ENCODE assay signal across 8 cellular contexts in genomic region chr1:43453442-43454269, GRCh38. TPM values are rescaled to one million over a fixed set of nuclear protein-coding genes. Genes with fewer than 3 reads are reported as not detected.
DNase-seq lines count a peak whose midpoint lies in the region; ATAC-seq, FAIRE-seq and TF ChIP-seq lines count a peak whose summit lies in the region.

Gene HYI (minus strand): TSS chr1:43453931. CDS start chr1:43453793, 138 bp downstream.

- WGBS in pancreas, 2 donors: 1% methylated on average over 63 to 87 of the region's 87 CpGs
- 1 to 2% methylated on average over 30 to 33 of the region's 87 CpGs for WGBS in thyroid gland, 2 donors

- H3K27ac ChIP-seq in cardiac muscle cell: peak within 1 kb of the TSS; percentile 91
- H3K27ac ChIP-seq in pancreas: peak within 1 kb of the TSS; percentile 85 to 91 (median 90)
- H3K27ac ChIP-seq in thyroid gland: peak within 1 kb of the TSS; percentile 90 to 97 (median 97)

- H3K27me3 ChIP-seq in MG63 (peaks cover 11% of the 10 kb centered on the region), adipocyte (replicated peaks; ENCODE audit: control insufficient read depth, insufficient read depth, low read length) (no peaks in the 10 kb centered on the region), cardiac muscle cell (no peaks in the 10 kb centered on the region), pancreas (no peaks in the 10 kb centered on the region), thyroid gland (no peaks in the 10 kb centered on the region)

- H3K36me3 ChIP-seq in MG63: peaks cover 15% of the 10 kb centered on the region
- peaks cover 33% of the 10 kb centered on the region for H3K36me3 ChIP-seq in adipocyte (ENCODE audit: control insufficient read depth, insufficient read depth, low read length, severe bottlenecking)
- peaks cover 12% of the 10 kb centered on the region for H3K36me3 ChIP-seq in cardiac muscle cell
- H3K36me3 ChIP-seq in pancreas: peaks cover 0 to 30% (median 13%) of the 10 kb centered on the region in 3 donors
- H3K36me3 ChIP-seq in thyroid gland: peaks cover 26% of the 10 kb centered on the region in 2 donors

- ATAC-seq in pancreas (peak; percentile 74 to 83 (median 77)), HG03039 (IDR thresholded peaks at IDR 0.05; ENCODE audit: unreplicated experiment) (no peak)

- DNase-seq in GM10266 (ENCODE audit: extremely low spot score): peak; percentile 84
- peak; percentile 73 for DNase-seq in MG63
- DNase-seq in SW480 (ENCODE audit: low spot score): peak; percentile 82
- peak; percentile 91 for DNase-seq in adipocyte (ENCODE audit: low read depth)
- DNase-seq in cardiac muscle cell (ENCODE audit: low read depth in 1 of 2, low spot score in 1 of 2): peak; percentile 86 to 92
- DNase-seq in pancreas: peak; percentile 86 to 93 (median 87)
- peak; percentile 90 to 91 for DNase-seq in thyroid gland

- TF ChIP-seq POLR2A in thyroid gland (IDR thresholded peaks at IDR 0.05): peak in 1 of 2 donors; percentile 76

- H3K4me3 ChIP-seq in MG63 (peak within 1 kb of the TSS; percentile 23), adipocyte (ENCODE audit: low read length) (peak within 1 kb of the TSS; percentile 73), cardiac muscle cell (peak within 1 kb of the TSS; percentile 45), pancreas (peak within 1 kb of the TSS; percentile 21 to 67 (median 52)), thyroid gland (replicated peaks in 1 of 3) (peak within 1 kb of the TSS in 2 of 3 donors; percentile 42 to 65)

- H3K9ac ChIP-seq in adipocyte (ENCODE audit: low read length): peak within 1 kb of the TSS; percentile 87

- no peak for FAIRE-seq in pancreas (lab: Jason Lieb, UNC)

- intact Hi-C loops in pancreas (cut with DNase I): no loop called here
- intact Hi-C loops in thyroid gland (cut with DNase I): no loop called here

- H3K9me3 ChIP-seq in MG63 (no peaks in the 10 kb centered on the region; the same call in 1 of the 2 replicates), adipocyte (ENCODE audit: control insufficient read depth, low read length) (no peaks in the 10 kb centered on the region), cardiac muscle cell (ENCODE audit: low read depth) (no peaks in the 10 kb centered on the region), pancreas (no peaks in the 10 kb centered on the region), thyroid gland (no peaks in the 10 kb centered on the region)

- peaks cover 26% of the 10 kb centered on the region for H3K4me1 ChIP-seq in adipocyte (ENCODE audit: control insufficient read depth, insufficient read depth, low read length)
- peaks cover 7% of the 10 kb centered on the region for H3K4me1 ChIP-seq in cardiac muscle cell (ENCODE audit: low read depth)
- peaks cover 0 to 4% (median 0%) of the 10 kb centered on the region in 3 donors for H3K4me1 ChIP-seq in pancreas
- peaks cover 0 to 7% of the 10 kb centered on the region in 2 donors for H3K4me1 ChIP-seq in thyroid gland

- TF ChIP-seq CTCF in GM10266 (IDR thresholded peaks at IDR 0.05; ENCODE audit: control insufficient read depth, insufficient read depth, low read depth, missing control alignments): no peak
- no peak for TF ChIP-seq CTCF in cardiac muscle cell (IDR thresholded peaks at IDR 0.05; ENCODE audit: low read depth, low read length)
- TF ChIP-seq CTCF in pancreas (IDR thresholded peaks at IDR 0.05): no peak
- TF ChIP-seq CTCF in thyroid gland (IDR thresholded peaks at IDR 0.05): no peak

RNA-seq across cellular contexts. Expression of gene HYI, which starts in this region (rescaled TPM):
- total RNA-seq in MG63 (2014; rRNA removed; shearing (Covaris generic); ENCODE audit: low replicate concordance): 12.1 and 16.7 TPM in 2 replicates
- total RNA-seq in cardiac muscle cell (37.2 and 65.2 TPM in 2 replicates), pancreas (10 to 100 TPM; 39.9 to 73.1 (median 55.0) TPM), thyroid gland (10 to 100 TPM; 50.6 to 92.9 (median 65.6) TPM)
- polyA plus RNA-seq in cardiac muscle cell (15.5 and 35.2 TPM in 2 replicates), pancreas (100 to 1,000 TPM; 229 to 235 TPM)

Comparison
In these comparisons a context has a peak if more than half of its experiments do, and no peak if none do; other contexts are left out.
1. H3K4me3 ChIP-seq: peak in every context shown above with its lines; median percentile 73 in adipocyte; 54 in thyroid gland; 52 in pancreas; 45 in cardiac muscle cell; 23 in MG63.